ENCODE assay signal across 2 cellular contexts in genomic region chr5:7902993-7903625, GRCh38.
TF ChIP-seq lines count a peak whose summit lies in the region.

No MANE protein-coding gene starts in this region.

TF ChIP-seq in HEK293, 187 proteins besides CTCF, POLR2A, EP300 and RAD21:
- TF ChIP-seq SCRT2 (tag by site-specific recombination; IDR thresholded peaks at IDR 0.05) (0 out of 2 replicates have a peak, but pooled peaks have one; percentile 21), ZNF791 (tag by site-specific recombination; IDR thresholded peaks at IDR 0.05) (no peak)

TF ChIP-seq in K562, 482 proteins besides CTCF, POLR2A, EP300 and RAD21:
- TF ChIP-seq RBM25 (IDR thresholded peaks at IDR 0.05; ENCODE audit: low read depth, low read length, severe bottlenecking) = no peak
- no peak for TF ChIP-seq NRF1 (conservative IDR thresholded peaks at IDR 0.05 in 1 of 2, IDR thresholded peaks at IDR 0.05 in 1 of 2)
- TF ChIP-seq MCM7 (IDR thresholded peaks at IDR 0.05) = no peak
- TF ChIP-seq HMGXB4 (CRISPR knock-in tag; IDR thresholded peaks at IDR 0.05) = no peak
- TF ChIP-seq RFX5 (IDR thresholded peaks at IDR 0.05; ENCODE audit: low read depth, low read length) = peak; percentile 59; the same call in 1 of the 2 replicates
- TF ChIP-seq ZNF830 (CRISPR knock-in tag; IDR thresholded peaks at IDR 0.05) = no peak
- TF ChIP-seq PATZ1 (CRISPR knock-in tag; IDR thresholded peaks at IDR 0.05; ENCODE audit: borderline replicate concordance) = no peak
- TF ChIP-seq TEAD1 (CRISPR knock-in tag; IDR thresholded peaks at IDR 0.05) = no peak
- TF ChIP-seq, protein P1, sequence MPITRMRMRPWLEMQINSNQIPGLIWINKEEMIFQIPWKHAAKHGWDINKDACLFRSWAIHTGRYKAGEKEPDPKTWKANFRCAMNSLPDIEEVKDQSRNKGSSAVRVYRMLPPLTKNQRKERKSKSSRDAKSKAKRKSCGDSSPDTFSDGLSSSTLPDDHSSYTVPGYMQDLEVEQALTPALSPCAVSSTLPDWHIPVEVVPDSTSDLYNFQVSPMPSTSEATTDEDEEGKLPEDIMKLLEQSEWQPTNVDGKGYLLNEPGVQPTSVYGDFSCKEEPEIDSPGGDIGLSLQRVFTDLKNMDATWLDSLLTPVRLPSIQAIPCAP (CRISPR knock-in tag; IDR thresholded peaks at IDR 0.05; ENCODE audit: borderline replicate concordance) = no peak
- 0 out of 2 replicates have a peak, but pooled peaks have one; percentile 48 for TF ChIP-seq DMBX1 (CRISPR knock-in tag; IDR thresholded peaks at IDR 0.05; ENCODE audit: borderline replicate concordance)
- 0 out of 2 replicates have a peak, but pooled peaks have one; percentile 17 for TF ChIP-seq POLR2G (IDR thresholded peaks at IDR 0.05; ENCODE audit: low read depth, low read length)
- TF ChIP-seq ERF (CRISPR knock-in tag; IDR thresholded peaks at IDR 0.05) = no peak
- TF ChIP-seq EHMT2 (IDR thresholded peaks at IDR 0.05) = no peak
- TF ChIP-seq IRF9 (tag; IDR thresholded peaks at IDR 0.05) = 0 out of 2 replicates have a peak, but pooled peaks have one; percentile 22
- peak; percentile 17; the same call in 1 of the 2 replicates for TF ChIP-seq RFX1 (IDR thresholded peaks at IDR 0.05)
- no peak for TF ChIP-seq C11orf30 (IDR thresholded peaks at IDR 0.05; ENCODE audit: low read depth)
- TF ChIP-seq, protein P2, sequence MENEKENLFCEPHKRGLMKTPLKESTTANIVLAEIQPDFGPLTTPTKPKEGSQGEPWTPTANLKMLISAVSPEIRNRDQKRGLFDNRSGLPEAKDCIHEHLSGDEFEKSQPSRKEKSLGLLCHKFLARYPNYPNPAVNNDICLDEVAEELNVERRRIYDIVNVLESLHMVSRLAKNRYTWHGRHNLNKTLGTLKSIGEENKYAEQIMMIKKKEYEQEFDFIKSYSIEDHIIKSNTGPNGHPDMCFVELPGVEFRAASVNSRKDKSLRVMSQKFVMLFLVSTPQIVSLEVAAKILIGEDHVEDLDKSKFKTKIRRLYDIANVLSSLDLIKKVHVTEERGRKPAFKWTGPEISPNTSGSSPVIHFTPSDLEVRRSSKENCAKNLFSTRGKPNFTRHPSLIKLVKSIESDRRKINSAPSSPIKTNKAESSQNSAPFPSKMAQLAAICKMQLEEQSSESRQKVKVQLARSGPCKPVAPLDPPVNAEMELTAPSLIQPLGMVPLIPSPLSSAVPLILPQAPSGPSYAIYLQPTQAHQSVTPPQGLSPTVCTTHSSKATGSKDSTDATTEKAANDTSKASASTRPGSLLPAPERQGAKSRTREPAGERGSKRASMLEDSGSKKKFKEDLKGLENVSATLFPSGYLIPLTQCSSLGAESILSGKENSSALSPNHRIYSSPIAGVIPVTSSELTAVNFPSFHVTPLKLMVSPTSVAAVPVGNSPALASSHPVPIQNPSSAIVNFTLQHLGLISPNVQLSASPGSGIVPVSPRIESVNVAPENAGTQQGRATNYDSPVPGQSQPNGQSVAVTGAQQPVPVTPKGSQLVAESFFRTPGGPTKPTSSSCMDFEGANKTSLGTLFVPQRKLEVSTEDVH (IDR thresholded peaks at IDR 0.05; ENCODE audit: low read depth, partially characterized antibody) = no peak
- TF ChIP-seq PTRF (tag; IDR thresholded peaks at IDR 0.05) = 0 out of 2 replicates have a peak, but pooled peaks have one; percentile 19
- no peak for TF ChIP-seq MTA2 (IDR thresholded peaks at IDR 0.05; ENCODE audit: low read depth)
- TF ChIP-seq NR4A1 (CRISPR knock-in tag; IDR thresholded peaks at IDR 0.05) = no peak
- TF ChIP-seq NR4A1 (tag; IDR thresholded peaks at IDR 0.05) = peak; percentile 78
- peak; percentile 58; the same call in 1 of the 2 replicates for TF ChIP-seq ZNF311 (CRISPR knock-in tag; IDR thresholded peaks at IDR 0.05)
- peak; percentile 90 for TF ChIP-seq ZNF592 (IDR thresholded peaks at IDR 0.05)
- TF ChIP-seq SUPT5H (IDR thresholded peaks at IDR 0.05) = 0 out of 2 replicates have a peak, but pooled peaks have one; percentile 17
- no peak for TF ChIP-seq GABPA (tag; conservative IDR thresholded peaks at IDR 0.05; ENCODE audit: low read depth)
- TF ChIP-seq SNRNP70 (optimal IDR thresholded peaks at IDR 0.05; ENCODE audit: low read depth, low read length) = no peak
- no peak for TF ChIP-seq POLR3A (IDR thresholded peaks at IDR 0.05; ENCODE audit: borderline replicate concordance, extremely low read depth, insufficient read depth, insufficient read length)
- no peak for TF ChIP-seq ZNF740 (CRISPR knock-in tag; IDR thresholded peaks at IDR 0.05)
- 0 out of 4 replicates have a peak, but pooled peaks of 1 of the 2 experiments have one; percentile 23 for TF ChIP-seq ZNF740 (tag; IDR thresholded peaks at IDR 0.05)
- no peak for TF ChIP-seq NR2C1 (IDR thresholded peaks at IDR 0.05)
- peak; percentile 34; the same call in 1 of the 2 replicates for TF ChIP-seq NR2C1 (tag; IDR thresholded peaks at IDR 0.05)
